In genomic region chr4:118776166-118776954, GRCh38 we compare ENCODE assay signal across 3 cellular contexts.
TF ChIP-seq lines count a peak whose summit lies in the region.

No MANE protein-coding gene starts in this region.

TF ChIP-seq in SK-N-SH, 30 proteins besides CTCF, POLR2A, EP300 and RAD21 (continued from another document and continues in another):
- no peak for TF ChIP-seq REST (IDR thresholded peaks at IDR 0.05; ENCODE audit: low read depth, low read length)
- TF ChIP-seq MXI1 (IDR thresholded peaks at IDR 0.05; ENCODE audit: low read depth, low read length) = no peak
- TF ChIP-seq SMC3 (IDR thresholded peaks at IDR 0.05; ENCODE audit: low read depth, low read length) = no peak
- no peak for TF ChIP-seq TCF12 (IDR thresholded peaks at IDR 0.05)
- TF ChIP-seq USF2 (IDR thresholded peaks at IDR 0.05; ENCODE audit: borderline replicate concordance, low read depth, low read length) = no peak
- TF ChIP-seq ZBTB33 (IDR thresholded peaks at IDR 0.05; ENCODE audit: borderline replicate concordance, low read depth) = no peak
- no peak for TF ChIP-seq USF1 (IDR thresholded peaks at IDR 0.05; ENCODE audit: borderline replicate concordance, low read depth)
- no peak for TF ChIP-seq TEAD4 (IDR thresholded peaks at IDR 0.05; ENCODE audit: borderline replicate concordance, insufficient read depth)
- TF ChIP-seq CHD2 (IDR thresholded peaks at IDR 0.05; ENCODE audit: low read length, partially characterized antibody) = no peak

TF ChIP-seq in SK-N-SH treated with all-trans-retinoic acid at 6 μM for 48 hours, 23 proteins besides CTCF, POLR2A, EP300 and RAD21:
- TF ChIP-seq PATZ1 (CRISPR knock-in tag; IDR thresholded peaks at IDR 0.05; ENCODE audit: borderline replicate concordance) = no peak
- TF ChIP-seq RARB (CRISPR knock-in tag; IDR thresholded peaks at IDR 0.05) = no peak
- no peak for TF ChIP-seq TCF4 (CRISPR knock-in tag; IDR thresholded peaks at IDR 0.05; ENCODE audit: borderline replicate concordance)
- no peak for TF ChIP-seq TSHZ2 (CRISPR knock-in tag; IDR thresholded peaks at IDR 0.05)
- no peak for TF ChIP-seq ZNF70 (CRISPR knock-in tag; IDR thresholded peaks at IDR 0.05)
- no peak for TF ChIP-seq ZFP30 (CRISPR knock-in tag; IDR thresholded peaks at IDR 0.05)
- no peak for TF ChIP-seq TOX (CRISPR knock-in tag; IDR thresholded peaks at IDR 0.05; ENCODE audit: borderline replicate concordance)
- TF ChIP-seq SNAI2 (CRISPR knock-in tag; IDR thresholded peaks at IDR 0.05) = no peak
- TF ChIP-seq ZFP3 (CRISPR knock-in tag; IDR thresholded peaks at IDR 0.05) = no peak
- TF ChIP-seq POU6F1 (CRISPR knock-in tag; IDR thresholded peaks at IDR 0.05; ENCODE audit: borderline replicate concordance, low read depth) = no peak
- no peak for TF ChIP-seq CSDC2 (CRISPR knock-in tag; IDR thresholded peaks at IDR 0.05)
- no peak for TF ChIP-seq ZNF565 (CRISPR knock-in tag; conservative IDR thresholded peaks at IDR 0.05; ENCODE audit: low read depth)
- no peak for TF ChIP-seq OSR1 (CRISPR knock-in tag; IDR thresholded peaks at IDR 0.05)
- TF ChIP-seq ZC3H10 (CRISPR knock-in tag; IDR thresholded peaks at IDR 0.05) = no peak
- TF ChIP-seq ISL1 (CRISPR knock-in tag; IDR thresholded peaks at IDR 0.05) = no peak
- no peak for TF ChIP-seq ESRRG (CRISPR knock-in tag; IDR thresholded peaks at IDR 0.05)
- no peak for TF ChIP-seq ARNTL (CRISPR knock-in tag; IDR thresholded peaks at IDR 0.05; ENCODE audit: borderline replicate concordance, low read depth)
- no peak for TF ChIP-seq PPARA (CRISPR knock-in tag; IDR thresholded peaks at IDR 0.05; ENCODE audit: borderline replicate concordance)
- TF ChIP-seq BACH2 (CRISPR knock-in tag; IDR thresholded peaks at IDR 0.05; ENCODE audit: borderline replicate concordance) = no peak
- no peak for TF ChIP-seq CREB5 (CRISPR knock-in tag; IDR thresholded peaks at IDR 0.05; ENCODE audit: low read depth)

TF ChIP-seq in WTC11, 78 proteins besides CTCF, POLR2A, EP300 and RAD21 (continued from another document):
- TF ChIP-seq IRF2 (CRISPR knock-in tag; IDR thresholded peaks at IDR 0.05; ENCODE audit: borderline replicate concordance, low read depth) (no peak), CREM (CRISPR knock-in tag; IDR thresholded peaks at IDR 0.05) (no peak), ZSCAN18 (CRISPR knock-in tag; IDR thresholded peaks at IDR 0.05) (no peak), OVOL2 (CRISPR knock-in tag; IDR thresholded peaks at IDR 0.05; ENCODE audit: borderline replicate concordance) (no peak)
